1 cellular context compared by ENCODE assay signal in the genomic region with DNA sequence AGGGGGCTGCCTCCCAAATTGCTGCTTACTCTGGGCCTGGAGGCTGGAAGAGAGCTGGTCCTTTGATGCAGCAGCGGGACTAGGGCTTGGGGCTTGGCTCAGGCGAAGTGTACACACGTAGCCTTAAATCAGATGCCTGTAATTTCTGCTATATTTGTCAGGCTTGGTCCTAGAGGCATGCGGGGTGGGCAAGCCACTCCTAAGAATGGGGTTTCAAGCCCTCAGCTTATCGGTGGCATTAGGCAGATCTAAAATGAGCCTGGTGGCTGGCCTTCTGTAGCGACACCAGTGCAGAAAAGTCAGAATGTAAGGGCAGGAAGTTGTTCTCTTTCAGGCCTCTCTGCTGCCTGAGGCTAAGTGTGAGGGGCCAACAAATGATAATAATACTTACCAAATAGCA.
TF ChIP-seq lines count a peak whose summit lies in the region.

No MANE protein-coding gene starts in this region.

TF ChIP-seq in GM23338, 12 proteins besides CTCF, POLR2A, EP300 and RAD21 (continued from another document):
- TF ChIP-seq, protein P1, sequence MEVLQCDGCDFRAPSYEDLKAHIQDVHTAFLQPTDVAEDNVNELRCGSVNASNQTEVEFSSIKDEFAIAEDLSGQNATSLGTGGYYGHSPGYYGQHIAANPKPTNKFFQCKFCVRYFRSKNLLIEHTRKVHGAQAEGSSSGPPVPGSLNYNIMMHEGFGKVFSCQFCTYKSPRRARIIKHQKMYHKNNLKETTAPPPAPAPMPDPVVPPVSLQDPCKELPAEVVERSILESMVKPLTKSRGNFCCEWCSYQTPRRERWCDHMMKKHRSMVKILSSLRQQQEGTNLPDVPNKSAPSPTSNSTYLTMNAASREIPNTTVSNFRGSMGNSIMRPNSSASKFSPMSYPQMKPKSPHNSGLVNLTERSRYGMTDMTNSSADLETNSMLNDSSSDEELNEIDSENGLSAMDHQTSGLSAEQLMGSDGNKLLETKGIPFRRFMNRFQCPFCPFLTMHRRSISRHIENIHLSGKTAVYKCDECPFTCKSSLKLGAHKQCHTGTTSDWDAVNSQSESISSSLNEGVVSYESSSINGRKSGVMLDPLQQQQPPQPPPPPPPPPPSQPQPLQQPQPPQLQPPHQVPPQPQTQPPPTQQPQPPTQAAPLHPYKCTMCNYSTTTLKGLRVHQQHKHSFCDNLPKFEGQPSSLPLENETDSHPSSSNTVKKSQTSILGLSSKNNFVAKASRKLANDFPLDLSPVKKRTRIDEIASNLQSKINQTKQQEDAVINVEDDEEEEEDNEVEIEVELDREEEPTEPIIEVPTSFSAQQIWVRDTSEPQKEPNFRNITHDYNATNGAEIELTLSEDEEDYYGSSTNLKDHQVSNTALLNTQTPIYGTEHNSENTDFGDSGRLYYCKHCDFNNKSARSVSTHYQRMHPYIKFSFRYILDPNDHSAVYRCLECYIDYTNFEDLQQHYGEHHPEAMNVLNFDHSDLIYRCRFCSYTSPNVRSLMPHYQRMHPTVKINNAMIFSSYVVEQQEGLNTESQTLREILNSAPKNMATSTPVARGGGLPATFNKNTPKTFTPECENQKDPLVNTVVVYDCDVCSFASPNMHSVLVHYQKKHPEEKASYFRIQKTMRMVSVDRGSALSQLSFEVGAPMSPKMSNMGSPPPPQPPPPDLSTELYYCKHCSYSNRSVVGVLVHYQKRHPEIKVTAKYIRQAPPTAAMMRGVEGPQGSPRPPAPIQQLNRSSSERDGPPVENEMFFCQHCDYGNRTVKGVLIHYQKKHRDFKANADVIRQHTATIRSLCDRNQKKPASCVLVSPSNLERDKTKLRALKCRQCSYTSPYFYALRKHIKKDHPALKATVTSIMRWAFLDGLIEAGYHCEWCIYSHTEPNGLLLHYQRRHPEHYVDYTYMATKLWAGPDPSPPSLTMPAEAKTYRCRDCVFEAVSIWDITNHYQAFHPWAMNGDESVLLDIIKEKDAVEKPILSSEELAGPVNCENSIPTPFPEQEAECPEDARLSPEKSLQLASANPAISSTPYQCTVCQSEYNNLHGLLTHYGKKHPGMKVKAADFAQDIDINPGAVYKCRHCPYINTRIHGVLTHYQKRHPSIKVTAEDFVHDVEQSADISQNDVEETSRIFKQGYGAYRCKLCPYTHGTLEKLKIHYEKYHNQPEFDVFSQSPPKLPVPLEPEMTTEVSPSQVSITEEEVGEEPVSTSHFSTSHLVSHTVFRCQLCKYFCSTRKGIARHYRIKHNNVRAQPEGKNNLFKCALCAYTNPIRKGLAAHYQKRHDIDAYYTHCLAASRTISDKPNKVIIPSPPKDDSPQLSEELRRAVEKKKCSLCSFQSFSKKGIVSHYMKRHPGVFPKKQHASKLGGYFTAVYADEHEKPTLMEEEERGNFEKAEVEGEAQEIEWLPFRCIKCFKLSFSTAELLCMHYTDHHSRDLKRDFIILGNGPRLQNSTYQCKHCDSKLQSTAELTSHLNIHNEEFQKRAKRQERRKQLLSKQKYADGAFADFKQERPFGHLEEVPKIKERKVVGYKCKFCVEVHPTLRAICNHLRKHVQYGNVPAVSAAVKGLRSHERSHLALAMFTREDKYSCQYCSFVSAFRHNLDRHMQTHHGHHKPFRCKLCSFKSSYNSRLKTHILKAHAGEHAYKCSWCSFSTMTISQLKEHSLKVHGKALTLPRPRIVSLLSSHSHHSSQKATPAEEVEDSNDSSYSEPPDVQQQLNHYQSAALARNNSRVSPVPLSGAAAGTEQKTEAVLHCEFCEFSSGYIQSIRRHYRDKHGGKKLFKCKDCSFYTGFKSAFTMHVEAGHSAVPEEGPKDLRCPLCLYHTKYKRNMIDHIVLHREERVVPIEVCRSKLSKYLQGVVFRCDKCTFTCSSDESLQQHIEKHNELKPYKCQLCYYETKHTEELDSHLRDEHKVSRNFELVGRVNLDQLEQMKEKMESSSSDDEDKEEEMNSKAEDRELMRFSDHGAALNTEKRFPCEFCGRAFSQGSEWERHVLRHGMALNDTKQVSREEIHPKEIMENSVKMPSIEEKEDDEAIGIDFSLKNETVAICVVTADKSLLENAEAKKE (CRISPR knock-in tag; IDR thresholded peaks at IDR 0.05) = no peak
- TF ChIP-seq JUNB (IDR thresholded peaks at IDR 0.05; ENCODE audit: unreplicated experiment) (no peak), ZNF331 (CRISPR knock-in tag; IDR thresholded peaks at IDR 0.05; ENCODE audit: low read depth) (no peak), POLR2AphosphoS5 (IDR thresholded peaks at IDR 0.05; ENCODE audit: low read depth) (no peak), STAT1 (IDR thresholded peaks at IDR 0.05; ENCODE audit: unreplicated experiment) (no peak), CREB1 (CRISPR knock-in tag; IDR thresholded peaks at IDR 0.05; ENCODE audit: low read depth) (no peak), ZNF114 (CRISPR knock-in tag; IDR thresholded peaks at IDR 0.05) (no peak), EZH2 (IDR thresholded peaks at IDR 0.05; ENCODE audit: low read depth, unreplicated experiment) (no peak)
- TF ChIP-seq, protein P2, sequence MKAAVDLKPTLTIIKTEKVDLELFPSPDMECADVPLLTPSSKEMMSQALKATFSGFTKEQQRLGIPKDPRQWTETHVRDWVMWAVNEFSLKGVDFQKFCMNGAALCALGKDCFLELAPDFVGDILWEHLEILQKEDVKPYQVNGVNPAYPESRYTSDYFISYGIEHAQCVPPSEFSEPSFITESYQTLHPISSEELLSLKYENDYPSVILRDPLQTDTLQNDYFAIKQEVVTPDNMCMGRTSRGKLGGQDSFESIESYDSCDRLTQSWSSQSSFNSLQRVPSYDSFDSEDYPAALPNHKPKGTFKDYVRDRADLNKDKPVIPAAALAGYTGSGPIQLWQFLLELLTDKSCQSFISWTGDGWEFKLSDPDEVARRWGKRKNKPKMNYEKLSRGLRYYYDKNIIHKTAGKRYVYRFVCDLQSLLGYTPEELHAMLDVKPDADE (IDR thresholded peaks at IDR 0.05) = no peak
